1 cellular context compared by ENCODE assay signal in the genomic region with DNA sequence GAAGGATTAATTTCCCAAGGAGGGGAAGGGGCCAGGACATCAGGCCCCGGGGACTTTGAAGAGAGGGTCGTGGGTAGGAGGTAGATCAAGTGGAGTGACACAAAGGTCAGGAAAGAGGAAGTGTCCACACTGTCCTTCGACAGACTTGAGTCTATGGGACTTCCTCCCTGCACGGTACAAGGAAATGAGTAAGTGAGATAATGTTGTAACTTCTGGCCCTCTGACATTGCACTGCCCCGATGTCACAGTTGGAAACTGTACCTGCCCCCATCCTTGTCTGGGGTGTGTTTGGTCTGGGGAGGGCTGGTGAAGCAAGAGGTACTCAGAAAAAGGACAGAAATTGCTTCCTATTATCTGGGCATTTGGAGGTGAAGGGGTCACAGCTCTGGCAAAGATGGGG.
TF ChIP-seq lines count a peak whose summit lies in the region.

No MANE protein-coding gene starts in this region.

TF ChIP-seq in GM23338, 12 proteins besides CTCF, POLR2A, EP300 and RAD21 (continued from another document):
- TF ChIP-seq, protein P1, sequence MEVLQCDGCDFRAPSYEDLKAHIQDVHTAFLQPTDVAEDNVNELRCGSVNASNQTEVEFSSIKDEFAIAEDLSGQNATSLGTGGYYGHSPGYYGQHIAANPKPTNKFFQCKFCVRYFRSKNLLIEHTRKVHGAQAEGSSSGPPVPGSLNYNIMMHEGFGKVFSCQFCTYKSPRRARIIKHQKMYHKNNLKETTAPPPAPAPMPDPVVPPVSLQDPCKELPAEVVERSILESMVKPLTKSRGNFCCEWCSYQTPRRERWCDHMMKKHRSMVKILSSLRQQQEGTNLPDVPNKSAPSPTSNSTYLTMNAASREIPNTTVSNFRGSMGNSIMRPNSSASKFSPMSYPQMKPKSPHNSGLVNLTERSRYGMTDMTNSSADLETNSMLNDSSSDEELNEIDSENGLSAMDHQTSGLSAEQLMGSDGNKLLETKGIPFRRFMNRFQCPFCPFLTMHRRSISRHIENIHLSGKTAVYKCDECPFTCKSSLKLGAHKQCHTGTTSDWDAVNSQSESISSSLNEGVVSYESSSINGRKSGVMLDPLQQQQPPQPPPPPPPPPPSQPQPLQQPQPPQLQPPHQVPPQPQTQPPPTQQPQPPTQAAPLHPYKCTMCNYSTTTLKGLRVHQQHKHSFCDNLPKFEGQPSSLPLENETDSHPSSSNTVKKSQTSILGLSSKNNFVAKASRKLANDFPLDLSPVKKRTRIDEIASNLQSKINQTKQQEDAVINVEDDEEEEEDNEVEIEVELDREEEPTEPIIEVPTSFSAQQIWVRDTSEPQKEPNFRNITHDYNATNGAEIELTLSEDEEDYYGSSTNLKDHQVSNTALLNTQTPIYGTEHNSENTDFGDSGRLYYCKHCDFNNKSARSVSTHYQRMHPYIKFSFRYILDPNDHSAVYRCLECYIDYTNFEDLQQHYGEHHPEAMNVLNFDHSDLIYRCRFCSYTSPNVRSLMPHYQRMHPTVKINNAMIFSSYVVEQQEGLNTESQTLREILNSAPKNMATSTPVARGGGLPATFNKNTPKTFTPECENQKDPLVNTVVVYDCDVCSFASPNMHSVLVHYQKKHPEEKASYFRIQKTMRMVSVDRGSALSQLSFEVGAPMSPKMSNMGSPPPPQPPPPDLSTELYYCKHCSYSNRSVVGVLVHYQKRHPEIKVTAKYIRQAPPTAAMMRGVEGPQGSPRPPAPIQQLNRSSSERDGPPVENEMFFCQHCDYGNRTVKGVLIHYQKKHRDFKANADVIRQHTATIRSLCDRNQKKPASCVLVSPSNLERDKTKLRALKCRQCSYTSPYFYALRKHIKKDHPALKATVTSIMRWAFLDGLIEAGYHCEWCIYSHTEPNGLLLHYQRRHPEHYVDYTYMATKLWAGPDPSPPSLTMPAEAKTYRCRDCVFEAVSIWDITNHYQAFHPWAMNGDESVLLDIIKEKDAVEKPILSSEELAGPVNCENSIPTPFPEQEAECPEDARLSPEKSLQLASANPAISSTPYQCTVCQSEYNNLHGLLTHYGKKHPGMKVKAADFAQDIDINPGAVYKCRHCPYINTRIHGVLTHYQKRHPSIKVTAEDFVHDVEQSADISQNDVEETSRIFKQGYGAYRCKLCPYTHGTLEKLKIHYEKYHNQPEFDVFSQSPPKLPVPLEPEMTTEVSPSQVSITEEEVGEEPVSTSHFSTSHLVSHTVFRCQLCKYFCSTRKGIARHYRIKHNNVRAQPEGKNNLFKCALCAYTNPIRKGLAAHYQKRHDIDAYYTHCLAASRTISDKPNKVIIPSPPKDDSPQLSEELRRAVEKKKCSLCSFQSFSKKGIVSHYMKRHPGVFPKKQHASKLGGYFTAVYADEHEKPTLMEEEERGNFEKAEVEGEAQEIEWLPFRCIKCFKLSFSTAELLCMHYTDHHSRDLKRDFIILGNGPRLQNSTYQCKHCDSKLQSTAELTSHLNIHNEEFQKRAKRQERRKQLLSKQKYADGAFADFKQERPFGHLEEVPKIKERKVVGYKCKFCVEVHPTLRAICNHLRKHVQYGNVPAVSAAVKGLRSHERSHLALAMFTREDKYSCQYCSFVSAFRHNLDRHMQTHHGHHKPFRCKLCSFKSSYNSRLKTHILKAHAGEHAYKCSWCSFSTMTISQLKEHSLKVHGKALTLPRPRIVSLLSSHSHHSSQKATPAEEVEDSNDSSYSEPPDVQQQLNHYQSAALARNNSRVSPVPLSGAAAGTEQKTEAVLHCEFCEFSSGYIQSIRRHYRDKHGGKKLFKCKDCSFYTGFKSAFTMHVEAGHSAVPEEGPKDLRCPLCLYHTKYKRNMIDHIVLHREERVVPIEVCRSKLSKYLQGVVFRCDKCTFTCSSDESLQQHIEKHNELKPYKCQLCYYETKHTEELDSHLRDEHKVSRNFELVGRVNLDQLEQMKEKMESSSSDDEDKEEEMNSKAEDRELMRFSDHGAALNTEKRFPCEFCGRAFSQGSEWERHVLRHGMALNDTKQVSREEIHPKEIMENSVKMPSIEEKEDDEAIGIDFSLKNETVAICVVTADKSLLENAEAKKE (CRISPR knock-in tag; IDR thresholded peaks at IDR 0.05), result no peak
- TF ChIP-seq STAT1 (IDR thresholded peaks at IDR 0.05; ENCODE audit: unreplicated experiment), result no peak
- TF ChIP-seq ZNF114 (CRISPR knock-in tag; IDR thresholded peaks at IDR 0.05), result no peak
- TF ChIP-seq, protein P2, sequence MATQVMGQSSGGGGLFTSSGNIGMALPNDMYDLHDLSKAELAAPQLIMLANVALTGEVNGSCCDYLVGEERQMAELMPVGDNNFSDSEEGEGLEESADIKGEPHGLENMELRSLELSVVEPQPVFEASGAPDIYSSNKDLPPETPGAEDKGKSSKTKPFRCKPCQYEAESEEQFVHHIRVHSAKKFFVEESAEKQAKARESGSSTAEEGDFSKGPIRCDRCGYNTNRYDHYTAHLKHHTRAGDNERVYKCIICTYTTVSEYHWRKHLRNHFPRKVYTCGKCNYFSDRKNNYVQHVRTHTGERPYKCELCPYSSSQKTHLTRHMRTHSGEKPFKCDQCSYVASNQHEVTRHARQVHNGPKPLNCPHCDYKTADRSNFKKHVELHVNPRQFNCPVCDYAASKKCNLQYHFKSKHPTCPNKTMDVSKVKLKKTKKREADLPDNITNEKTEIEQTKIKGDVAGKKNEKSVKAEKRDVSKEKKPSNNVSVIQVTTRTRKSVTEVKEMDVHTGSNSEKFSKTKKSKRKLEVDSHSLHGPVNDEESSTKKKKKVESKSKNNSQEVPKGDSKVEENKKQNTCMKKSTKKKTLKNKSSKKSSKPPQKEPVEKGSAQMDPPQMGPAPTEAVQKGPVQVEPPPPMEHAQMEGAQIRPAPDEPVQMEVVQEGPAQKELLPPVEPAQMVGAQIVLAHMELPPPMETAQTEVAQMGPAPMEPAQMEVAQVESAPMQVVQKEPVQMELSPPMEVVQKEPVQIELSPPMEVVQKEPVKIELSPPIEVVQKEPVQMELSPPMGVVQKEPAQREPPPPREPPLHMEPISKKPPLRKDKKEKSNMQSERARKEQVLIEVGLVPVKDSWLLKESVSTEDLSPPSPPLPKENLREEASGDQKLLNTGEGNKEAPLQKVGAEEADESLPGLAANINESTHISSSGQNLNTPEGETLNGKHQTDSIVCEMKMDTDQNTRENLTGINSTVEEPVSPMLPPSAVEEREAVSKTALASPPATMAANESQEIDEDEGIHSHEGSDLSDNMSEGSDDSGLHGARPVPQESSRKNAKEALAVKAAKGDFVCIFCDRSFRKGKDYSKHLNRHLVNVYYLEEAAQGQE (IDR thresholded peaks at IDR 0.05; ENCODE audit: unreplicated experiment), result no peak
- no peak for TF ChIP-seq EZH2phosphoT487 (IDR thresholded peaks at IDR 0.05; ENCODE audit: unreplicated experiment)
- TF ChIP-seq JUNB (IDR thresholded peaks at IDR 0.05; ENCODE audit: unreplicated experiment), result no peak
- TF ChIP-seq CREB1 (CRISPR knock-in tag; IDR thresholded peaks at IDR 0.05; ENCODE audit: low read depth), result no peak
- TF ChIP-seq ZNF331 (CRISPR knock-in tag; IDR thresholded peaks at IDR 0.05; ENCODE audit: low read depth), result no peak
- TF ChIP-seq, protein P3, sequence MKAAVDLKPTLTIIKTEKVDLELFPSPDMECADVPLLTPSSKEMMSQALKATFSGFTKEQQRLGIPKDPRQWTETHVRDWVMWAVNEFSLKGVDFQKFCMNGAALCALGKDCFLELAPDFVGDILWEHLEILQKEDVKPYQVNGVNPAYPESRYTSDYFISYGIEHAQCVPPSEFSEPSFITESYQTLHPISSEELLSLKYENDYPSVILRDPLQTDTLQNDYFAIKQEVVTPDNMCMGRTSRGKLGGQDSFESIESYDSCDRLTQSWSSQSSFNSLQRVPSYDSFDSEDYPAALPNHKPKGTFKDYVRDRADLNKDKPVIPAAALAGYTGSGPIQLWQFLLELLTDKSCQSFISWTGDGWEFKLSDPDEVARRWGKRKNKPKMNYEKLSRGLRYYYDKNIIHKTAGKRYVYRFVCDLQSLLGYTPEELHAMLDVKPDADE (IDR thresholded peaks at IDR 0.05), result no peak
- no peak for TF ChIP-seq EZH2 (IDR thresholded peaks at IDR 0.05; ENCODE audit: low read depth, unreplicated experiment)
